In the genomic region with DNA sequence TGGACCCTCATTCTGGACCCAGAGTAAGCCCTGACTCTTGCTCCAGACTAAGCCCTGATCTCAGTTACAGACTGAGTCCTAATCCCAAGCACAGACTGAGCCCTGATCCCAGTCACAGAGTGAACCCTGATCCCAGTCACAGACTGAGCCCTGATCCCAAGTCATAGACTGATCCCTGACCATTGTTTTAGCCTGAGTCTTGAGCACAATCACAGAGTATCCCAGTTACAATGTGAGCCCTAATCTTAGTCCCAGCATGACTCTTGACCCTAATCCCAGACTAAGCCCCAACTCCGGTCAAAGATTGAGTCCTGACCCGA, we compare ENCODE assay signal across 23 cellular contexts.
DNase-seq lines count a peak whose midpoint lies in the region; ATAC-seq, FAIRE-seq and TF ChIP-seq lines count a peak whose summit lies in the region.
"Had no signal": no experiment of that assay in that cellular context is flagged by ENCODE, and none has a peak within 500 bp of the region (broad histone marks: within the 10 kb centered on the region; RNA-seq: fewer than 3 reads in every experiment).

No MANE protein-coding gene starts in this region.

- H3F3A ChIP-seq in neural progenitor cell (ENCODE audit: low read depth), result peaks cover 5% of the 10 kb centered on the region

- H3K27me3 ChIP-seq in body of pancreas (no peaks in the 10 kb centered on the region), neural progenitor cell (no peaks in the 10 kb centered on the region)
- H3K27me3 ChIP-seq: BLaER1 treated with 17β-estradiol and CSF1 and Interleukin-3, amounts not matched to agents 10 nM and 100 nM had no signal

- FAIRE-seq in kidney (lab: Jason Lieb, UNC), result no peak
- FAIRE-seq: A204.1, GM12891, GM18507, H54 had no signal

- H3K27ac Mint-ChIP-seq in neural progenitor cell, result peak overlapping the region; percentile 57
- H3K27ac Mint-ChIP-seq: B cell; CD4-positive, alpha-beta T cell; CD8-positive, alpha-beta memory T cell; GM23338; HFFc6 had no signal

- H3K4me1 ChIP-seq in body of pancreas, result no peaks in the 10 kb centered on the region
- peaks cover 15% of the 10 kb centered on the region for H3K4me1 ChIP-seq in neural progenitor cell
- no peaks in the 10 kb centered on the region for H3K4me1 ChIP-seq in kidney (ENCODE audit: control insufficient read depth in 1 of 2, insufficient read depth in 1 of 2, low read depth in 1 of 2, low read length in 2 of 2)
- H3K4me1 ChIP-seq: HAP-1 had no signal

- H3K79me2 ChIP-seq in neural progenitor cell (ENCODE audit: low read depth), result no peaks in the 10 kb centered on the region

- ATAC-seq in body of pancreas, result peak; percentile 4
- ATAC-seq: GM23338 had no signal

- H3K4me3 Mint-ChIP-seq in neural progenitor cell, result no peak overlapping the region
- H3K4me3 Mint-ChIP-seq: B cell; CD14-positive monocyte; CD4-positive, alpha-beta T cell; CD8-positive, alpha-beta memory T cell; GM23338; HFFc6 had no signal

- H3K36me3 ChIP-seq in SK-N-MC (ENCODE audit: insufficient read depth, low read length) (no peaks in the 10 kb centered on the region), body of pancreas (replicated peaks in 1 of 2; ENCODE audit: insufficient read depth in 1 of 2, low read depth in 2 of 2) (no peaks in the 10 kb centered on the region), neural progenitor cell (no peaks in the 10 kb centered on the region), kidney (ENCODE audit: control insufficient read depth in 1 of 2, insufficient read depth in 2 of 2, low read length in 2 of 2) (no peaks in the 10 kb centered on the region)
- H3K36me3 ChIP-seq: BLaER1 treated with 17β-estradiol and CSF1 and Interleukin-3, amounts not matched to agents 10 nM and 100 nM; HAP-1 had no signal

- H2AFZ ChIP-seq in neural progenitor cell (replicated peaks), result no peak overlapping the region
- H2AFZ ChIP-seq: GM23338 had no signal

- no peaks in the 10 kb centered on the region for H3K9me3 Mint-ChIP-seq in neural progenitor cell
- H3K9me3 Mint-ChIP-seq: HFFc6 had no signal

- peaks cover 20% of the 10 kb centered on the region for H3K4me1 Mint-ChIP-seq in neural progenitor cell
- H3K4me1 Mint-ChIP-seq: B cell; CD14-positive monocyte; CD8-positive, alpha-beta memory T cell had no signal

- intact Hi-C loops in body of pancreas (cut with DNase I), result no loop called here
- intact Hi-C loops in kidney (cut with DNase I), result no loop called here

- H3K9me3 ChIP-seq in SK-N-MC (ENCODE audit: low read depth, low read length) (no peaks in the 10 kb centered on the region), body of pancreas (no peaks in the 10 kb centered on the region), neural progenitor cell (ENCODE audit: low read depth) (no peaks in the 10 kb centered on the region), kidney (ENCODE audit: control insufficient read depth in 1 of 2, low read length in 2 of 2) (peaks cover 2 to 8% of the 10 kb centered on the region in 2 donors)
- H3K9me3 ChIP-seq: HAP-1 had no signal

- peaks cover 13% of the 10 kb centered on the region for H3K27me3 Mint-ChIP-seq in neural progenitor cell (ENCODE audit: insufficient read depth, low read depth)

- TF ChIP-seq CTCF in body of pancreas (IDR thresholded peaks at IDR 0.05), result no peak
- TF ChIP-seq CTCF in neural progenitor cell (IDR thresholded peaks at IDR 0.05), result no peak
- TF ChIP-seq CTCF in kidney (IDR thresholded peaks at IDR 0.05; ENCODE audit: borderline replicate concordance, extremely low read depth, insufficient read depth), result no peak

- H3K4me2 ChIP-seq in neural progenitor cell, result no peak overlapping the region
- H3K4me2 ChIP-seq: GM23338 had no signal

- H3K9ac ChIP-seq in SK-N-MC (ENCODE audit: insufficient read length) (no peak overlapping the region), neural progenitor cell (no peak overlapping the region), kidney (ENCODE audit: low read length in 2 of 2) (no peak overlapping the region)
- H3K9ac ChIP-seq: BLaER1 treated with 17β-estradiol and CSF1 and Interleukin-3, amounts not matched to agents 10 nM and 100 nM had no signal

- WGBS in body of pancreas, 2 donors, result 69% methylated on average over 2 of the region's 2 CpGs; no CpG with 5 or more reads in 1 of the 2 donors

- H3K4me3 ChIP-seq in SK-N-MC (peak overlapping the region; percentile 59; the same call in 1 of the 2 replicates), body of pancreas (no peak overlapping the region), neural progenitor cell (no peak overlapping the region), kidney (ENCODE audit: low read length in 2 of 2) (no peak overlapping the region)
- H3K4me3 ChIP-seq: BLaER1 treated with 17β-estradiol and CSF1 and Interleukin-3, amounts not matched to agents 10 nM and 100 nM; GM23338; HAP-1 had no signal

- DNase-seq in NCI-H82 (lab: John Stamatoyannopoulos, UW), result peak; percentile 56
- DNase-seq in NCI-H82 treated with DMSO at 0.1 percent for 48 hours (lab: John Stamatoyannopoulos, UW; ENCODE audit: unreplicated experiment), result no peak
- DNase-seq in SK-N-MC (ENCODE audit: low read depth, low spot score), result no peak
- DNase-seq in body of pancreas, result no peak
- DNase-seq in neural progenitor cell (ENCODE audit: low spot score), result no peak
- no peak for DNase-seq in NCI-H774 (lab: John Stamatoyannopoulos, UW)
- DNase-seq in kidney, result no peak
- no peak for DNase-seq in iPS-NIHi11 (ENCODE audit: low spot score)
- DNase-seq: Calu3; CD4-positive, alpha-beta T cell; CD8-positive, alpha-beta memory T cell; GF-D8; HFFc6 had no signal

- H3K27ac ChIP-seq in SK-N-MC, result no peak overlapping the region
- H3K27ac ChIP-seq in body of pancreas, result no peak overlapping the region
- H3K27ac ChIP-seq in neural progenitor cell, result no peak overlapping the region
- no peak overlapping the region for H3K27ac ChIP-seq in kidney (ENCODE audit: low read depth in 2 of 2, low read length in 2 of 2)
- H3K27ac ChIP-seq: 22Rv1; BLaER1 treated with 17β-estradiol and CSF1 and Interleukin-3, amounts not matched to agents 10 nM and 100 nM had no signal

- H4K20me1 ChIP-seq in neural progenitor cell (ENCODE audit: low read depth), result no peaks in the 10 kb centered on the region
- H4K20me1 ChIP-seq: BLaER1 treated with 17β-estradiol and CSF1 and Interleukin-3, amounts not matched to agents 10 nM and 100 nM had no signal

- H3K36me3 Mint-ChIP-seq in neural progenitor cell, result no peaks in the 10 kb centered on the region
- H3K36me3 Mint-ChIP-seq: CD14-positive monocyte; CD8-positive, alpha-beta memory T cell had no signal

- no peak for TF ChIP-seq POLR2A in body of pancreas (IDR thresholded peaks at IDR 0.05)
